In the genomic region with DNA sequence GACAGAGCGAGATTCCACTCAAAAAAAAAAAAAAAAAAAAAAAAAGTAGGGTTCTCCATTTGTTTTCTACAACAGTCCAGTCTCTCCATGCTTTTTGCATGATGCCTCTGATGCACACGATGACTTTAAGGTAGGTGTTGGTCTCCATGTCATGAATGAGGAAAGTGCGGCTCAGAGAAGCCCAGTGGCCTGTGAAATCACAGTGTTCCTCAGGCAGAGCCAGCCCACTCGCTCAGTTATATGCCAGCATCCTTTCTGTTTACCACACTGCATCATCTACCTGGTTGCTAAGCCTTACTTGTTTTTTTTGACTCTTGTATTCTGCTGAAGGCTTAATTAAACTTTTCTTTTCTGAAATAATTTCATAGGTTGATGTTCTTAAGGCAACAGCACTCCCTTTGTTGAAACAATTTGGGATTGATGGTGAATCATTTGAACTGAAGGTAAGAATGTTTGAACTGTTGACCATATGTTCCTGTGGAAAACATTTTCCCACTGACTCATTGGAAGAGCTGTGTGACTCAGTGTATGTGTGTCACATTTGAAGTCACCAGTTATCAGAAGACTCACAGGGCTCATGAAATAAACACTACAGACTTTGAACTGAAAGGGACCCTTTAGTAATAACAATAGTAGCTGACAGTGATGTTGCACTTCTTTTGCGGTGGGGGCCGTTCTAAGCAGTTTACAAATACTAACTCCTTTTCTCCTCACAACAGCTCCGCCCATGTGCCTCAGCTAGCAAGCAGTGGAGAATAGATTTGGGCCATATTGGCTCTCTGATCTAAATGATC, we compare ENCODE assay signal across 8 cellular contexts. TPM values are rescaled to one million over a fixed set of nuclear protein-coding genes. Genes with fewer than 3 reads are reported as not detected.
A peak's percentile ranks its signal among the peaks of the same experiment; 100 is the strongest.
DNase-seq lines count a peak whose midpoint lies in the region; ATAC-seq and TF ChIP-seq lines count a peak whose summit lies in the region.

No MANE protein-coding gene starts in this region.

- in situ Hi-C loops in ACHN (cut with HindIII; ENCODE audit: low pct_ligation_motif_present, low pct_unique_long_range_greater_than_20kb, low sequenced_read_pairs) = no loop called here

- H3K4me1 ChIP-seq in mucosa of descending colon (ENCODE audit: low read depth) = no peaks in the 10 kb centered on the region

- no peak overlapping the region for H3K4me3 ChIP-seq in mucosa of descending colon

- intact Hi-C loops in mucosa of descending colon (cut with DNase I, micrococcal nuclease) = no loop called here

- H3K36me3 ChIP-seq in mucosa of descending colon (ENCODE audit: low read depth) = no peaks in the 10 kb centered on the region

- TF ChIP-seq CTCF in mucosa of descending colon (IDR thresholded peaks at IDR 0.05) = no peak

- DNase-seq in ACHN (peak; percentile 84), HT1080 (ENCODE audit: low read depth) (peak; percentile 99), amniotic stem cell (lab: John Stamatoyannopoulos, UW) (peak; percentile 65), mucosa of descending colon (no peak), NCI-H510A treated with DMSO at 0.1 percent for 48 hours (lab: John Stamatoyannopoulos, UW) (no peak), NCI-H2081 treated with DMSO at 0.1 percent for 48 hours (lab: John Stamatoyannopoulos, UW) (no peak)
- DNase-seq in central memory CD4-positive, alpha-beta T cell = no peak

- peak; percentile 62 for ATAC-seq in mucosa of descending colon
- no peak for ATAC-seq in HG03460 (IDR thresholded peaks at IDR 0.05; ENCODE audit: unreplicated experiment)

- no peaks in the 10 kb centered on the region for H3K9me3 ChIP-seq in mucosa of descending colon

RNA-seq across cellular contexts. Expression of a gene that starts 40.2 kb away (rescaled TPM):
- 31.6 and 34.7 TPM in 2 replicates for total RNA-seq in HT1080 (2014; rRNA removed; shearing (Covaris generic))
- polyA plus RNA-seq in HT1080 (2015; cell fraction: cytosol; rRNA removed) = 34.6 and 44.2 TPM in 2 replicates
- 39.5 and 44.6 TPM in 2 replicates for polyA plus RNA-seq in HT1080 (2015; cell fraction: nucleus; rRNA removed)
- total RNA-seq in mucosa of descending colon = 10 to 100 TPM; 12.0 to 13.3 (median 12.4) TPM

Comparison
In these comparisons a context has a peak if more than half of its experiments do, and no peak if none do; other contexts are left out.
1. DNase-seq: peak in ACHN (single experiment), HT1080 (single experiment) and amniotic stem cell (single experiment); none in mucosa of descending colon (0 of 3), central memory CD4-positive, alpha-beta T cell (single experiment), NCI-H510A treated with DMSO at 0.1 percent for 48 hours (single experiment) and NCI-H2081 treated with DMSO at 0.1 percent for 48 hours (single experiment).